ENCODE assay signal across 19 cellular contexts in genomic region chr4:168621806-168622589, GRCh38.
A peak's percentile ranks its signal among the peaks of the same experiment; 100 is the strongest.
DNase-seq lines count a peak whose midpoint lies in the region; ATAC-seq and TF ChIP-seq lines count a peak whose summit lies in the region.
"Had no signal": no experiment of that assay in that cellular context is flagged by ENCODE, and none has a peak within 500 bp of the region (broad histone marks: within the 10 kb centered on the region; RNA-seq: fewer than 3 reads in every experiment).

No MANE protein-coding gene starts in this region.

- no peak overlapping the region for H3K4me3 Mint-ChIP-seq in MCF 10A (ENCODE audit: unreplicated experiment)
- H3K4me3 Mint-ChIP-seq: naive thymus-derived CD8-positive, alpha-beta T cell; stimulated activated naive B cell treated with anti-CD40 and anti-IgM and Interleukin-4, amounts not matched to agents 10 μg/mL and 1 μg/mL and 100 μg/mL, for 72 hours had no signal

- TF ChIP-seq CTCF in MCF 10A (IDR thresholded peaks at IDR 0.05; ENCODE audit: unreplicated experiment) (no peak), breast epithelium (IDR thresholded peaks at IDR 0.05) (no peak), fibroblast of the aortic adventitia (IDR thresholded peaks at IDR 0.05; ENCODE audit: insufficient read depth, low read length) (no peak)

- no peaks in the 10 kb centered on the region for H3K9me3 Mint-ChIP-seq in MCF 10A (ENCODE audit: unreplicated experiment)
- H3K9me3 Mint-ChIP-seq: naive thymus-derived CD8-positive, alpha-beta T cell; stimulated activated naive B cell treated with anti-CD40 and anti-IgM and Interleukin-4, amounts not matched to agents 10 μg/mL and 1 μg/mL and 100 μg/mL, for 72 hours had no signal

- no peaks in the 10 kb centered on the region for H3K9me3 ChIP-seq in breast epithelium
- H3K9me3 ChIP-seq: left lung, right lobe of liver had no signal

- H3K27ac ChIP-seq in breast epithelium = no peak overlapping the region
- H3K27ac ChIP-seq: 22Rv1, hepatocyte, left lung, right lobe of liver, VCaP had no signal

- peak overlapping the region; percentile 84 for H3K27ac Mint-ChIP-seq in MCF 10A (ENCODE audit: low read depth, unreplicated experiment)
- H3K27ac Mint-ChIP-seq: naive thymus-derived CD8-positive, alpha-beta T cell; stimulated activated naive B cell treated with anti-CD40 and anti-IgM and Interleukin-4, amounts not matched to agents 10 μg/mL and 1 μg/mL and 100 μg/mL, for 72 hours had no signal

- H3K4me1 Mint-ChIP-seq in MCF 10A (ENCODE audit: insufficient read depth, unreplicated experiment) = peaks cover 23% of the 10 kb centered on the region
- H3K4me1 Mint-ChIP-seq: naive thymus-derived CD8-positive, alpha-beta T cell; stimulated activated naive B cell treated with anti-CD40 and anti-IgM and Interleukin-4, amounts not matched to agents 10 μg/mL and 1 μg/mL and 100 μg/mL, for 72 hours had no signal

- no TSS peak for BruUV-seq in MCF 10A (replicated peaks; lab: Mats Ljungman, UMichigan)

- H3K27me3 ChIP-seq in breast epithelium = no peaks in the 10 kb centered on the region
- H3K27me3 ChIP-seq in H7 (ENCODE audit: control insufficient read depth, insufficient read depth, low read length) = no peaks in the 10 kb centered on the region
- H3K27me3 ChIP-seq: hepatocyte, left lung, right lobe of liver had no signal

- H3K36me3 Mint-ChIP-seq in MCF 10A (ENCODE audit: insufficient read depth, unreplicated experiment) = no peaks in the 10 kb centered on the region
- H3K36me3 Mint-ChIP-seq: naive thymus-derived CD8-positive, alpha-beta T cell; stimulated activated naive B cell treated with anti-CD40 and anti-IgM and Interleukin-4, amounts not matched to agents 10 μg/mL and 1 μg/mL and 100 μg/mL, for 72 hours had no signal

- intact Hi-C loops in MCF 10A (cut with micrococcal nuclease) (no loop called here), breast epithelium (cut with DNase I; ENCODE audit: low total_unique reads) (no loop called here)

- H3K36me3 ChIP-seq in breast epithelium (no peaks in the 10 kb centered on the region), H7 (replicated peaks; ENCODE audit: control insufficient read depth, insufficient read depth, low read length) (no peaks in the 10 kb centered on the region)
- H3K36me3 ChIP-seq: left lung, right lobe of liver had no signal

- no peaks in the 10 kb centered on the region for H3K4me1 ChIP-seq in breast epithelium
- H3K4me1 ChIP-seq: left lung, right lobe of liver had no signal

- no peak for TF ChIP-seq POLR2A in breast epithelium (IDR thresholded peaks at IDR 0.05)

- DNase-seq in MCF 10A (ENCODE audit: unreplicated experiment) = peak; percentile 57
- DNase-seq in breast epithelium (ENCODE audit: low spot score in 2 of 2) = no peak
- DNase-seq in amniotic stem cell (lab: John Stamatoyannopoulos, UW) = peak; percentile 42
- peak; percentile 83 for DNase-seq in fibroblast of the aortic adventitia (ENCODE audit: low read depth)
- DNase-seq in skeletal muscle cell (ENCODE audit: low read depth) = peak; percentile 86
- no peak for DNase-seq in NCI-H2029 (lab: John Stamatoyannopoulos, UW)
- no peak for DNase-seq in H7
- DNase-seq: activated gamma-delta T cell treated with Interleukin-2 at 50 U/mL for 16 hours; left lung; naive thymus-derived CD8-positive, alpha-beta T cell; NCI-H1417 treated with DMSO at 0.1 percent for 48 hours; OCI-M1; right lobe of liver; stimulated activated naive B cell treated with anti-CD40 and anti-IgM and Interleukin-4, amounts not matched to agents 10 μg/mL and 1 μg/mL and 100 μg/mL, for 72 hours had no signal

- H3K4me3 ChIP-seq in breast epithelium (no peak overlapping the region), fibroblast of the aortic adventitia (ENCODE audit: low read depth, low read length) (no peak overlapping the region), skeletal muscle cell (ENCODE audit: low read depth, low read length) (no peak overlapping the region), H7 (ENCODE audit: insufficient read depth, low read depth, low read length) (no peak overlapping the region)
- H3K4me3 ChIP-seq: hepatocyte, K562, left lung, right lobe of liver had no signal

- H3K27me3 Mint-ChIP-seq in MCF 10A (ENCODE audit: insufficient read depth, unreplicated experiment) = no peaks in the 10 kb centered on the region

- CTCF ChIA-PET in MCF 10A (lab: Yijun Ruan, JAX) = interaction anchor here (0.9 kb wide), 1 partner anchor 9 kb away, joined by 5 read pairs; no protein-coding TSS in a partner anchor

- POLR2A ChIA-PET in MCF 10A (lab: Yijun Ruan, JAX) = no interaction called here

- no peak for ATAC-seq in GM21528 (IDR thresholded peaks at IDR 0.05; ENCODE audit: low FRiP score, unreplicated experiment)
- ATAC-seq: K562; left lung; naive thymus-derived CD8-positive, alpha-beta T cell; right lobe of liver; stimulated activated naive B cell treated with anti-CD40 and anti-IgM and Interleukin-4, amounts not matched to agents 10 μg/mL and 1 μg/mL and 100 μg/mL, for 72 hours had no signal

Comparison
In these comparisons a context has a peak if more than half of its experiments do, and no peak if none do; other contexts are left out.
1. DNase-seq: peak in MCF 10A (single experiment), amniotic stem cell (single experiment), fibroblast of the aortic adventitia (single experiment) and skeletal muscle cell (single experiment); none in breast epithelium (0 of 2), NCI-H2029 (single experiment) and H7 (single experiment).